23 cellular contexts compared by ENCODE assay signal in the genomic region with DNA sequence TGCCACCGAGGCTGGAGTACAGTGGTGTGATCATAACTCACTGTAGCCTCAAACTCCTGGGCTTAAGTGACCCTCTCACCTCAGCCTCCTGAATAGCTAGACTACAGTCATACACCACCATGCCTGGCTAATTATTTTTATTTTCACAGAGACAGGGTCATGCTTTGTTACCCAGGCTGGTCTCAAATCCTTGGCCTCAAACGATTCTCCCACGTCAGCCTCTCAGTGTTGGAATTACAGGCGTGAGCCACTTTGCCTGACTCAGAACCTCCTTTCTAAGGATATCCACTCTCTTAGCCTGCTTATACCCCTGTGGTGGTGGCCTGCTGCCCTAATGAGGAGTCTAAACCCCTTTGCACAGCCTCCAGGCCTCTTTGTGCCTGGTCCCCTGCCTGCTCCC. TPM values are rescaled to one million over a fixed set of nuclear protein-coding genes. Genes with fewer than 3 reads are reported as not detected.
DNase-seq lines count a peak whose midpoint lies in the region; ATAC-seq and TF ChIP-seq lines count a peak whose summit lies in the region.
"Had no signal": no experiment of that assay in that cellular context is flagged by ENCODE, and none has a peak within 500 bp of the region (broad histone marks: within the 10 kb centered on the region; RNA-seq: fewer than 3 reads in every experiment).

No MANE protein-coding gene starts in this region.

- TF ChIP-seq CTCF in epithelial cell of proximal tubule (conservative IDR thresholded peaks at IDR 0.05; ENCODE audit: low read depth, low read length) (no peak), liver (IDR thresholded peaks at IDR 0.05; ENCODE audit: low read depth, low read length, missing input control) (no peak)

- H3K4me1 ChIP-seq in Karpas-422 (ENCODE audit: low read length) (no peaks in the 10 kb centered on the region), liver (ENCODE audit: control insufficient read depth in 4 of 4, insufficient read depth in 4 of 4, low read length in 3 of 4) (peaks cover 0 to 54% (median 25%) of the 10 kb centered on the region in 4 donors)
- H3K4me1 ChIP-seq: BLaER1 treated with 17β-estradiol and CSF1 and Interleukin-3, amounts not matched to agents 10 nM and 100 nM; Caco-2 had no signal

- WGBS in liver = 90% methylated on average over 4 of the region's 4 CpGs

- H3K4me2 ChIP-seq in Karpas-422 (ENCODE audit: low read depth, low read length, poor library complexity, severe bottlenecking) = no peak overlapping the region
- H3K4me2 ChIP-seq: BLaER1 treated with 17β-estradiol and CSF1 and Interleukin-3, amounts not matched to agents 10 nM and 100 nM had no signal

- no peaks in the 10 kb centered on the region for H3K79me2 ChIP-seq in Karpas-422 (ENCODE audit: low read length)

- no peaks in the 10 kb centered on the region for H3K9me3 ChIP-seq in Karpas-422 (ENCODE audit: low read length)
- H3K9me3 ChIP-seq in liver (ENCODE audit: control insufficient read depth in 4 of 4, low read length in 3 of 4) = no peaks in the 10 kb centered on the region
- H3K9me3 ChIP-seq: Caco-2 had no signal

- H3K27me3 ChIP-seq in Karpas-422 (ENCODE audit: low read length) (no peaks in the 10 kb centered on the region), liver (ENCODE audit: control insufficient read depth in 4 of 4, insufficient read depth in 4 of 4, low read length in 3 of 4) (no peaks in the 10 kb centered on the region)

- no peak for TF ChIP-seq POLR2A in erythroblast (IDR thresholded peaks at IDR 0.05; ENCODE audit: low read length)

- H3K36me3 ChIP-seq in Karpas-422 (ENCODE audit: insufficient read depth, low read length) (no peaks in the 10 kb centered on the region), liver (ENCODE audit: control insufficient read depth in 4 of 4, insufficient read depth in 3 of 4, low read depth in 1 of 4, low read length in 3 of 4) (no peaks in the 10 kb centered on the region)
- H3K36me3 ChIP-seq: BLaER1 treated with 17β-estradiol and CSF1 and Interleukin-3, amounts not matched to agents 10 nM and 100 nM had no signal

- H3K27ac ChIP-seq in Karpas-422 (ENCODE audit: low read length) = no peak overlapping the region
- peak overlapping the region; percentile 90 for H3K27ac ChIP-seq in liver (ENCODE audit: low read depth in 1 of 2, low read length in 2 of 2)
- H3K27ac ChIP-seq: BLaER1 treated with 17β-estradiol and CSF1 and Interleukin-3, amounts not matched to agents 10 nM and 100 nM had no signal

- H3K9ac ChIP-seq in Karpas-422 (ENCODE audit: low read length) (no peak overlapping the region), liver (ENCODE audit: low read depth in 1 of 2, low read length in 2 of 2) (no peak overlapping the region)
- H3K9ac ChIP-seq: BLaER1 treated with 17β-estradiol and CSF1 and Interleukin-3, amounts not matched to agents 10 nM and 100 nM had no signal

- no peak for TF ChIP-seq RAD21 in liver (IDR thresholded peaks at IDR 0.05)

- peak; percentile 38 for DNase-seq in Karpas-422
- peak; percentile 79 for DNase-seq in epithelial cell of proximal tubule (ENCODE audit: low read depth)
- DNase-seq in renal cortical epithelial cell (ENCODE audit: low read depth) = peak; percentile 60
- no peak for DNase-seq in erythroblast (lab: John Stamatoyannopoulos, UW)
- DNase-seq: Caco-2; CD4-positive, alpha-beta memory T cell; DND-41; GOT3; HCEC 1CT; NCI-H1092 treated with DMSO at 0.1 percent for 48 hours; NCI-H146; NCI-H2029; NCI-H2227 treated with DMSO at 0.1 percent for 48 hours; NCI-H510A treated with DMSO at 0.1 percent for 48 hours; NCI-H748 treated with DMSO at 0.1 percent for 48 hours had no signal

- H2AFZ ChIP-seq in Karpas-422 (ENCODE audit: low read length) = no peak overlapping the region

- no peaks in the 10 kb centered on the region for H3K9me2 ChIP-seq in Karpas-422 (replicated peaks; ENCODE audit: insufficient read depth, low read length)

- ATAC-seq in GM21723 (IDR thresholded peaks at IDR 0.05; ENCODE audit: unreplicated experiment) (no peak), HG03097 (IDR thresholded peaks at IDR 0.05; ENCODE audit: low FRiP score, unreplicated experiment) (no peak)
- ATAC-seq: K562, Panc1, SK-N-SH treated with all-trans-retinoic acid at 6 μM for 48 hours had no signal

- H3K4me3 ChIP-seq in Karpas-422 (ENCODE audit: low read length) = no peak overlapping the region
- no peak overlapping the region for H3K4me3 ChIP-seq in epithelial cell of proximal tubule (ENCODE audit: low read depth, low read length)
- H3K4me3 ChIP-seq in liver (ENCODE audit: low read depth in 1 of 3, low read length in 3 of 3) = no peak overlapping the region
- H3K4me3 ChIP-seq: BLaER1 treated with 17β-estradiol and CSF1 and Interleukin-3, amounts not matched to agents 10 nM and 100 nM; K562 had no signal

- no peaks in the 10 kb centered on the region for H4K20me1 ChIP-seq in Karpas-422 (ENCODE audit: insufficient read depth, low read depth, low read length)
- H4K20me1 ChIP-seq: BLaER1 treated with 17β-estradiol and CSF1 and Interleukin-3, amounts not matched to agents 10 nM and 100 nM had no signal

TF ChIP-seq in liver, 16 proteins besides CTCF, POLR2A, EP300 and RAD21:
- no peak for TF ChIP-seq HNF4G (IDR thresholded peaks at IDR 0.05)
- no peak for TF ChIP-seq RXRA (IDR thresholded peaks at IDR 0.05)
- TF ChIP-seq, protein P1, sequence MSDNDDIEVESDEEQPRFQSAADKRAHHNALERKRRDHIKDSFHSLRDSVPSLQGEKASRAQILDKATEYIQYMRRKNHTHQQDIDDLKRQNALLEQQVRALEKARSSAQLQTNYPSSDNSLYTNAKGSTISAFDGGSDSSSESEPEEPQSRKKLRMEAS (IDR thresholded peaks at IDR 0.05) = no peak
- TF ChIP-seq, protein P2, sequence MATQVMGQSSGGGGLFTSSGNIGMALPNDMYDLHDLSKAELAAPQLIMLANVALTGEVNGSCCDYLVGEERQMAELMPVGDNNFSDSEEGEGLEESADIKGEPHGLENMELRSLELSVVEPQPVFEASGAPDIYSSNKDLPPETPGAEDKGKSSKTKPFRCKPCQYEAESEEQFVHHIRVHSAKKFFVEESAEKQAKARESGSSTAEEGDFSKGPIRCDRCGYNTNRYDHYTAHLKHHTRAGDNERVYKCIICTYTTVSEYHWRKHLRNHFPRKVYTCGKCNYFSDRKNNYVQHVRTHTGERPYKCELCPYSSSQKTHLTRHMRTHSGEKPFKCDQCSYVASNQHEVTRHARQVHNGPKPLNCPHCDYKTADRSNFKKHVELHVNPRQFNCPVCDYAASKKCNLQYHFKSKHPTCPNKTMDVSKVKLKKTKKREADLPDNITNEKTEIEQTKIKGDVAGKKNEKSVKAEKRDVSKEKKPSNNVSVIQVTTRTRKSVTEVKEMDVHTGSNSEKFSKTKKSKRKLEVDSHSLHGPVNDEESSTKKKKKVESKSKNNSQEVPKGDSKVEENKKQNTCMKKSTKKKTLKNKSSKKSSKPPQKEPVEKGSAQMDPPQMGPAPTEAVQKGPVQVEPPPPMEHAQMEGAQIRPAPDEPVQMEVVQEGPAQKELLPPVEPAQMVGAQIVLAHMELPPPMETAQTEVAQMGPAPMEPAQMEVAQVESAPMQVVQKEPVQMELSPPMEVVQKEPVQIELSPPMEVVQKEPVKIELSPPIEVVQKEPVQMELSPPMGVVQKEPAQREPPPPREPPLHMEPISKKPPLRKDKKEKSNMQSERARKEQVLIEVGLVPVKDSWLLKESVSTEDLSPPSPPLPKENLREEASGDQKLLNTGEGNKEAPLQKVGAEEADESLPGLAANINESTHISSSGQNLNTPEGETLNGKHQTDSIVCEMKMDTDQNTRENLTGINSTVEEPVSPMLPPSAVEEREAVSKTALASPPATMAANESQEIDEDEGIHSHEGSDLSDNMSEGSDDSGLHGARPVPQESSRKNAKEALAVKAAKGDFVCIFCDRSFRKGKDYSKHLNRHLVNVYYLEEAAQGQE (IDR thresholded peaks at IDR 0.05) = no peak
- TF ChIP-seq, protein P3, sequence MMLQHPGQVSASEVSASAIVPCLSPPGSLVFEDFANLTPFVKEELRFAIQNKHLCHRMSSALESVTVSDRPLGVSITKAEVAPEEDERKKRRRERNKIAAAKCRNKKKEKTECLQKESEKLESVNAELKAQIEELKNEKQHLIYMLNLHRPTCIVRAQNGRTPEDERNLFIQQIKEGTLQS (IDR thresholded peaks at IDR 0.05) = no peak
- TF ChIP-seq SP1 (IDR thresholded peaks at IDR 0.05) = no peak
- no peak for TF ChIP-seq TAF1 (conservative IDR thresholded peaks at IDR 0.05)
- no peak for TF ChIP-seq FOXA2 (IDR thresholded peaks at IDR 0.05)
- no peak for TF ChIP-seq YY1 (IDR thresholded peaks at IDR 0.05)
- TF ChIP-seq HNF4A (conservative IDR thresholded peaks at IDR 0.05) = no peak
- TF ChIP-seq NR2F2 (IDR thresholded peaks at IDR 0.05) = no peak
- TF ChIP-seq GABPA (IDR thresholded peaks at IDR 0.05 in 1 of 2, conservative IDR thresholded peaks at IDR 0.05 in 1 of 2) = no peak
- TF ChIP-seq EGR1 (IDR thresholded peaks at IDR 0.05; ENCODE audit: low read depth in 2 of 2) = no peak

RNA-seq across cellular contexts. Expression of a gene that starts 4.2 kb away (rescaled TPM):
- total RNA-seq in Karpas-422 (2014; rRNA removed; shearing (Covaris generic); ENCODE audit: low replicate concordance) = not detected in 2 replicates
- total RNA-seq in epithelial cell of proximal tubule (4.6 and 16.5 TPM in 2 replicates), liver (10 to 100 TPM in 1 of 2 donors, 1 to 10 TPM in 1; 3.5 to 29.3 TPM), renal cortical epithelial cell (0.15 and 0.17 TPM in 2 replicates)
- 100 to 1,000 TPM in 1 of 2 donors, 10 to 100 TPM in 1; 97.9 to 234 TPM for polyA plus RNA-seq in liver
- total RNA-seq: Caco-2; CD4-positive, alpha-beta memory T cell; G401; K562 had no signal
- polyA plus RNA-seq: CD4-positive, alpha-beta memory T cell; K562 had no signal

RNA-seq across cellular contexts. Expression of a gene that starts 11.3 kb away (rescaled TPM):
- total RNA-seq in Karpas-422 (2014; rRNA removed; shearing (Covaris generic); ENCODE audit: low replicate concordance) = not detected in 2 replicates
- total RNA-seq in epithelial cell of proximal tubule (not detected in 2 replicates), liver (not detected), renal cortical epithelial cell (not detected in 2 replicates)
- polyA plus RNA-seq in liver = not detected
- total RNA-seq: Caco-2; CD4-positive, alpha-beta memory T cell; G401; K562 had no signal
- polyA plus RNA-seq: CD4-positive, alpha-beta memory T cell; K562 had no signal

RNA-seq across cellular contexts. Expression of a gene that starts 36.9 kb away (rescaled TPM):
- not detected in 2 replicates for total RNA-seq in Karpas-422 (2014; rRNA removed; shearing (Covaris generic); ENCODE audit: low replicate concordance)
- 77.8 and 338 TPM in 2 replicates for total RNA-seq in epithelial cell of proximal tubule
- 100 to 1,000 TPM in 1 of 2 donors, 10 to 100 TPM in 1; 87.0 to 214 TPM for total RNA-seq in liver
- polyA plus RNA-seq in liver = 100 to 1,000 TPM; 151 to 244 TPM
- total RNA-seq in renal cortical epithelial cell = 296 and 646 TPM in 2 replicates

Comparison
In these comparisons a context has a peak if more than half of its experiments do, and no peak if none do; other contexts are left out.
1. DNase-seq: peak in Karpas-422 (single experiment), epithelial cell of proximal tubule (single experiment) and renal cortical epithelial cell (single experiment); none in erythroblast (0 of 2).
2. RNA of a gene that starts 36.9 kb away (total RNA-seq): 77.8 to 338 TPM in epithelial cell of proximal tubule, 296 to 646 TPM in renal cortical epithelial cell and 87.0 to 214 TPM in liver; not detected in Karpas-422; every median in the first group is over 10 times any median in the second.